ENCODE assay signal across 25 cellular contexts in genomic region chr2:190490502-190490901, GRCh38.
"Had no signal": no experiment of that assay in that cellular context is flagged by ENCODE, and none has a peak within 500 bp of the region (broad histone marks: within the 10 kb centered on the region; RNA-seq: fewer than 3 reads in every experiment).

No MANE protein-coding gene starts in this region.

- H3K4me1 ChIP-seq: colonic mucosa, left lung, lower lobe of right lung had no signal

- H2AFZ ChIP-seq: hepatocyte had no signal

- ATAC-seq: effector memory CD8-positive, alpha-beta T cell; esophagus mucosa; gastroesophageal sphincter; heart left ventricle; left cardiac atrium; left lung; left ventricle myocardium superior; lower lobe of right lung; mucosa of descending colon had no signal

- H3K4me3 ChIP-seq: colonic mucosa, esophagus squamous epithelium, gastroesophageal sphincter, heart left ventricle, hepatocyte, left lung, lower lobe of right lung, mucosa of descending colon had no signal

- H3K27ac ChIP-seq: colonic mucosa, epithelial cell of prostate, esophagus squamous epithelium, gastroesophageal sphincter, heart left ventricle, hepatocyte, left lung, lower lobe of right lung had no signal

- H3K36me3 ChIP-seq: colonic mucosa had no signal

- H3K79me2 ChIP-seq: hepatocyte had no signal

- H3K4me2 ChIP-seq: hepatocyte had no signal

- FAIRE-seq: endometrium, frontal cortex, islet of Langerhans, keratinocyte had no signal

- DNase-seq: colonic mucosa; cortex of kidney; effector CD8-positive, alpha-beta T cell; effector memory CD8-positive, alpha-beta T cell; endodermal cell; erythroblast; esophagus squamous epithelium; foreskin fibroblast; heart left ventricle; hypothalamus; left cardiac atrium; left lung; left ventricle myocardium superior; lower lobe of right lung; mesenchymal stem cell; mucosa of descending colon; naive B cell had no signal

- H3K9me3 ChIP-seq: colonic mucosa, esophagus squamous epithelium, gastroesophageal sphincter, left lung, lower lobe of right lung had no signal

- H3K27me3 ChIP-seq: colonic mucosa, esophagus squamous epithelium, gastroesophageal sphincter, heart left ventricle, hepatocyte, left lung had no signal
